Comparison of ENCODE assay signal across 1 cellular context in genomic region chr22:31789803-31790202, GRCh38.
TF ChIP-seq lines count a peak whose summit lies in the region.

No MANE protein-coding gene starts in this region.

TF ChIP-seq in GM12878, 131 proteins besides CTCF, POLR2A, EP300 and RAD21:
- TF ChIP-seq ZNF217 (IDR thresholded peaks at IDR 0.05): no peak
- no peak for TF ChIP-seq MTA2 (IDR thresholded peaks at IDR 0.05; ENCODE audit: low read depth)
- TF ChIP-seq KLF5 (IDR thresholded peaks at IDR 0.05; ENCODE audit: partially characterized antibody): no peak
